In genomic region chr9:33151007-33151557, GRCh38 we compare ENCODE assay signal across 8 cellular contexts.
DNase-seq lines count a peak whose midpoint lies in the region; ATAC-seq and TF ChIP-seq lines count a peak whose summit lies in the region.

No MANE protein-coding gene starts in this region.

- H3K36me3 ChIP-seq in rectal smooth muscle tissue (ENCODE audit: control insufficient read depth, insufficient read depth, low read length), result no peaks in the 10 kb centered on the region

- POLR2A ChIA-PET in RWPE1 (lab: Yijun Ruan, JAX; ENCODE audit: low non-redundant PET), result interaction anchor here (1.6 to 1.8 kb wide), 2 partner anchors 15 to 16 kb away, joined by 4 to 5 read pairs; partner anchors contain the start of gene B4GALT1

- no peak for ATAC-seq in GM18858 (IDR thresholded peaks at IDR 0.05; ENCODE audit: unreplicated experiment)

- H3K9ac ChIP-seq in rectal smooth muscle tissue (ENCODE audit: low read length), result no peak overlapping the region

- CTCF ChIA-PET in RWPE1 (lab: Yijun Ruan, JAX), result interaction anchor here (0.6 kb wide), 1 partner anchor 9 kb away, joined by 3 read pairs; no protein-coding TSS in a partner anchor

- no peaks in the 10 kb centered on the region for H3K27me3 ChIP-seq in rectal smooth muscle tissue (ENCODE audit: control insufficient read depth, insufficient read depth, low read length)

- no peak overlapping the region for H3K4me3 ChIP-seq in rectal smooth muscle tissue (ENCODE audit: low read length)

- peak overlapping the region; percentile 84 for H3K27ac ChIP-seq in RWPE1
- H3K27ac ChIP-seq in rectal smooth muscle tissue (ENCODE audit: low read depth, low read length), result peak overlapping the region; percentile 80

- DNase-seq in activated CD8-positive, alpha-beta memory T cell treated with anti-CD3 and anti-CD28 coated beads, Interleukin-2, amount 50 U/mL, for 48 hours, result peak; percentile 45
- DNase-seq in activated CD8-positive, alpha-beta memory T cell treated with anti-CD3 and anti-CD28 coated beads, Interleukin-2, amount 50 U/mL, for 4 hours, result no peak
- no peak for DNase-seq in RWPE1 (ENCODE audit: low spot score)
- DNase-seq in fibroblast of the conjunctiva (ENCODE audit: low read depth), result peak; percentile 95
- DNase-seq in NCI-H345 treated with DMSO at 0.1 percent for 48 hours (lab: John Stamatoyannopoulos, UW; ENCODE audit: unreplicated experiment), result no peak
- DNase-seq in putamen (ENCODE audit: low spot score), result no peak

- H3K4me1 ChIP-seq in rectal smooth muscle tissue (ENCODE audit: control insufficient read depth, insufficient read depth, low read length), result peaks cover 13% of the 10 kb centered on the region

- no peak for TF ChIP-seq CTCF in RWPE1 (conservative IDR thresholded peaks at IDR 0.05; ENCODE audit: low read depth)

Comparison
In these comparisons a context has a peak if more than half of its experiments do, and no peak if none do; other contexts are left out.
1. DNase-seq: peak in activated CD8-positive, alpha-beta memory T cell treated with anti-CD3 and anti-CD28 coated beads, Interleukin-2, amount 50 U/mL, for 48 hours (single experiment) and fibroblast of the conjunctiva (single experiment); none in activated CD8-positive, alpha-beta memory T cell treated with anti-CD3 and anti-CD28 coated beads, Interleukin-2, amount 50 U/mL, for 4 hours (single experiment), RWPE1 (single experiment), NCI-H345 treated with DMSO at 0.1 percent for 48 hours (single experiment) and putamen (single experiment).